In the genomic region with DNA sequence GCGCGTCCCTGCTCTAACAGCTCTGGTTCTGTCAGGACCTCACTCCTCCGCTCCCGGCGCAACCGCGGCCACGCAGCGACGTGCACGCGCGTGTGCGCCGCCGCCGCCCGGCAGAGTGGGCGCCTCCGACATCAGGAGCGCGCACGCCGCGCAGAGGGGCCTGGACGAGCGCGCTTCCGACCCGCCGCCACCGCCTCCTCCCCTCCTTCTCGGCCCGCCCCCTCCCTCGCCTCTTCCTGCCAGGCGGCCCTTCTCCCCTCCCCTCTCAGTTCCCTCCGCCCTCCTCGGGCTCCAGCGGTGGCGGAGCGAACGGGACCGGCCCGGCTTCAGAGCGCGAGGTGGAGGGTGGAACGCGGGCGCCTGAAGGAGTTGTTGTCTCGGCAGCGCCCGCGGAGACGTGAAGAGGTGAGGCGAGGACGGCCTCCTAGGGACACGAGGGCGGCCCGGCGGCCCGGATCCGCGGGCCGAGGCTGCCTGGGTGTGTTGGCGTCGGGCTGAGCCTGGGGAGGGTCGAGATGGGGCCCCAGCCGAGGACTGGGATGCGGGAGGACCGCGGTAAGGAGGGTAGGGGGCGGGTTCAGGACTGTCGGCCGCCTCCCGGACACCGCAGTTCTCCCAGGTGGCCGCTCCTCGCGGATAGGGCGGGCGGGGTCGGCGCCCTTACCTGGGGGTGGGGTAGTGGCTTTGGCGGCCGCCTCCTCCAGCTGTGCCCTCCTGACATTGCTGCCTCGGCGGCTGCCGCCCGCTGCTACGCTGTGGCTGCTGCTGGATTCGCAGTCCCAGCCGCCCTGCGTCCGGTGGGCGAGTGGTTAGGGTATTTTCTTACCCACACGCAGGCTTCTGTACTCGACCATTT, we compare ENCODE assay signal across 8 cellular contexts.
A peak's percentile ranks its signal among the peaks of the same experiment; 100 is the strongest.
DNase-seq lines count a peak whose midpoint lies in the region; TF ChIP-seq lines count a peak whose summit lies in the region.

Gene RABGAP1L, plus strand, starts transcription at position 268 of the 856 bp plus-strand sequence.

- no peaks in the 10 kb centered on the region for H3K9me3 ChIP-seq in HAP-1
- H3K9me3 ChIP-seq in MM.1S (replicated peaks; ENCODE audit: insufficient read depth, low read length): no peaks in the 10 kb centered on the region

- H3K9ac ChIP-seq in MM.1S (ENCODE audit: low read length): peak within 1 kb of the TSS; percentile 90

- DNase-seq in ELR (ENCODE audit: low read depth) (peak; percentile 94), HAP-1 (ENCODE audit: low spot score in 2 of 2) (peak; percentile 92 to 97), MM.1S (peak; percentile 97), SIG-M5 (lab: John Stamatoyannopoulos, UW) (peak; percentile 81), activated gamma-delta T cell (lab: John Stamatoyannopoulos, UW) (peak; percentile 87), fibroblast of the conjunctiva (ENCODE audit: low read depth) (peak; percentile 89), nephron progenitor cell (peak; percentile 95)

- TF ChIP-seq CTCF in MM.1S (IDR thresholded peaks at IDR 0.05; ENCODE audit: low read length) (no peak), nephron progenitor cell (IDR thresholded peaks at IDR 0.05) (no peak)

- H3K4me3 ChIP-seq in HAP-1: peak within 1 kb of the TSS; percentile 98
- peak within 1 kb of the TSS; percentile 90 for H3K4me3 ChIP-seq in MM.1S (ENCODE audit: low read length)

- peaks cover 35% of the 10 kb centered on the region for H3F3A ChIP-seq in MM.1S (ENCODE audit: insufficient read depth, low read length)

- H3K27ac Mint-ChIP-seq in nephron progenitor cell: peak within 1 kb of the TSS; percentile 85
- H3K27ac Mint-ChIP-seq in stimulated activated naive CD8-positive, alpha-beta T cell treated with anti-CD3 and anti-CD28 coated beads, Interleukin-15, Interleukin-2, amounts not matched to agents 100 ng/mL and 50 ng/mL, for 24 hours: peak within 1 kb of the TSS; percentile 96

- H3K27me3 Mint-ChIP-seq in nephron progenitor cell (ENCODE audit: low read depth, poor library complexity): peaks cover 5% of the 10 kb centered on the region
- H3K27me3 Mint-ChIP-seq in stimulated activated naive CD8-positive, alpha-beta T cell treated with anti-CD3 and anti-CD28 coated beads, Interleukin-15, Interleukin-2, amounts not matched to agents 100 ng/mL and 50 ng/mL, for 24 hours: no peaks in the 10 kb centered on the region

- in situ Hi-C loops in HAP-1 (cut with MboI; ENCODE audit: low sequenced_read_pairs): loop anchor here (10.0 kb wide), 1 partner anchor 55 kb away; no protein-coding TSS in a partner anchor

- peaks cover 33% of the 10 kb centered on the region for H3K4me1 Mint-ChIP-seq in nephron progenitor cell
- peaks cover 72% of the 10 kb centered on the region for H3K4me1 Mint-ChIP-seq in stimulated activated naive CD8-positive, alpha-beta T cell treated with anti-CD3 and anti-CD28 coated beads, Interleukin-15, Interleukin-2, amounts not matched to agents 100 ng/mL and 50 ng/mL, for 24 hours (ENCODE audit: low read depth)

- no peaks in the 10 kb centered on the region; the same call in 1 of the 2 replicates for H4K20me1 ChIP-seq in MM.1S (ENCODE audit: insufficient read depth, low read length)

- peak within 1 kb of the TSS; percentile 93 for H2AFZ ChIP-seq in MM.1S (ENCODE audit: low read length)

- peak within 1 kb of the TSS; percentile 91 for H3K27ac ChIP-seq in MM.1S (ENCODE audit: low read length)

- peak within 1 kb of the TSS; percentile 91 for H3K4me3 Mint-ChIP-seq in nephron progenitor cell
- peak within 1 kb of the TSS; percentile 99 for H3K4me3 Mint-ChIP-seq in stimulated activated naive CD8-positive, alpha-beta T cell treated with anti-CD3 and anti-CD28 coated beads, Interleukin-15, Interleukin-2, amounts not matched to agents 100 ng/mL and 50 ng/mL, for 24 hours

- H3K9me3 Mint-ChIP-seq in nephron progenitor cell: no peaks in the 10 kb centered on the region
- H3K9me3 Mint-ChIP-seq in stimulated activated naive CD8-positive, alpha-beta T cell treated with anti-CD3 and anti-CD28 coated beads, Interleukin-15, Interleukin-2, amounts not matched to agents 100 ng/mL and 50 ng/mL, for 24 hours: no peaks in the 10 kb centered on the region

- H3K4me2 ChIP-seq in MM.1S (ENCODE audit: low read depth, low read length): peak within 1 kb of the TSS; percentile 80

- peaks cover 41% of the 10 kb centered on the region for H3K79me2 ChIP-seq in MM.1S (ENCODE audit: low read length)

- no peaks in the 10 kb centered on the region for H3K9me2 ChIP-seq in MM.1S (replicated peaks; ENCODE audit: insufficient read depth, low read length)

- H3K36me3 ChIP-seq in HAP-1 (replicated peaks): no peaks in the 10 kb centered on the region
- H3K36me3 ChIP-seq in MM.1S (replicated peaks; ENCODE audit: insufficient read depth, low read length): no peaks in the 10 kb centered on the region

- H3K4me1 ChIP-seq in HAP-1 (peaks cover 5% of the 10 kb centered on the region; the same call in 1 of the 2 replicates), MM.1S (ENCODE audit: low read length) (peaks cover 26% of the 10 kb centered on the region)

- H3K27me3 ChIP-seq in HAP-1 (ENCODE audit: low read depth) (no peaks in the 10 kb centered on the region), MM.1S (replicated peaks; ENCODE audit: insufficient read depth, low read length) (no peaks in the 10 kb centered on the region)

- H3K36me3 Mint-ChIP-seq in nephron progenitor cell (ENCODE audit: low read depth): no peaks in the 10 kb centered on the region
- H3K36me3 Mint-ChIP-seq in stimulated activated naive CD8-positive, alpha-beta T cell treated with anti-CD3 and anti-CD28 coated beads, Interleukin-15, Interleukin-2, amounts not matched to agents 100 ng/mL and 50 ng/mL, for 24 hours (ENCODE audit: low read depth): peaks cover 4% of the 10 kb centered on the region

Comparison
In these comparisons a context has a peak if more than half of its experiments do, and no peak if none do; other contexts are left out.
1. Peak in every context shown above with its lines: DNase-seq, H3K4me3 ChIP-seq and H3K27ac ChIP-seq.